Comparison of ENCODE assay signal across 8 cellular contexts in genomic region chr1:202957733-202958543, GRCh38. TPM values are rescaled to one million over a fixed set of nuclear protein-coding genes. Genes with fewer than 3 reads are reported as not detected.
DNase-seq lines count a peak whose midpoint lies in the region; ATAC-seq, FAIRE-seq and TF ChIP-seq lines count a peak whose summit lies in the region.

TSS of gene ADIPOR1 (minus strand) at chr1:202958312. CDS start at chr1:202951070, 7,242 bp downstream.

- ATAC-seq in HG02763 (IDR thresholded peaks at IDR 0.05; ENCODE audit: unreplicated experiment) (peak; percentile 94), heart right ventricle (peak; percentile 97 to 99 (median 98)), upper lobe of right lung (peak; percentile 99)

- peak in 8 of 9 donors; percentile 9 to 49 (median 22) for TF ChIP-seq CTCF in heart right ventricle (IDR thresholded peaks at IDR 0.05)
- TF ChIP-seq CTCF in progenitor cell of endocrine pancreas (IDR thresholded peaks at IDR 0.05; ENCODE audit: unreplicated experiment) = peak; percentile 44
- TF ChIP-seq CTCF in upper lobe of right lung (IDR thresholded peaks at IDR 0.05) = peak; percentile 37

- H3K4me1 ChIP-seq in heart right ventricle = peaks cover 4 to 73% (median 53%) of the 10 kb centered on the region in 9 donors
- H3K4me1 ChIP-seq in upper lobe of right lung = peaks cover 51% of the 10 kb centered on the region

- no peaks in the 10 kb centered on the region for H3K9me3 Mint-ChIP-seq in progenitor cell of endocrine pancreas (ENCODE audit: low read depth)

- no peaks in the 10 kb centered on the region for H3K27me3 Mint-ChIP-seq in progenitor cell of endocrine pancreas

- peaks cover 4% of the 10 kb centered on the region for H3K36me3 Mint-ChIP-seq in progenitor cell of endocrine pancreas (ENCODE audit: insufficient read depth)

- peak; percentile 87 for TF ChIP-seq POLR2A in GM12892 (IDR thresholded peaks at IDR 0.05; ENCODE audit: low read depth, low read length)

- FAIRE-seq in GM12892 (lab: Jason Lieb, UNC) = peak; percentile 88

- H3K27me3 ChIP-seq in heart right ventricle = no peaks in the 10 kb centered on the region
- H3K27me3 ChIP-seq in upper lobe of right lung = no peaks in the 10 kb centered on the region

- H3K4me3 Mint-ChIP-seq in progenitor cell of endocrine pancreas (ENCODE audit: low read depth) = peak within 1 kb of the TSS; percentile 80

- DNase-seq in GM12892 (ENCODE audit: insufficient read length) (peak; percentile 99), NCI-H1417 treated with DMSO at 0.1 percent for 48 hours (lab: John Stamatoyannopoulos, UW) (peak; percentile 46), amniotic epithelial cell (ENCODE audit: low read depth) (peak; percentile 77), heart right ventricle (peak; percentile 91), progenitor cell of endocrine pancreas (ENCODE audit: low spot score, unreplicated experiment) (peak; percentile 86), upper lobe of right lung (peak; percentile 97)

- peak within 1 kb of the TSS; percentile 82 to 97 (median 92) for H3K27ac ChIP-seq in heart right ventricle
- peak within 1 kb of the TSS; percentile 98 for H3K27ac ChIP-seq in upper lobe of right lung

- H3K4me3 ChIP-seq in heart right ventricle = peak within 1 kb of the TSS; percentile 72 to 98 (median 89)
- H3K4me3 ChIP-seq in upper lobe of right lung = peak within 1 kb of the TSS; percentile 97

- H3K4me1 Mint-ChIP-seq in progenitor cell of endocrine pancreas (ENCODE audit: low read depth) = peaks cover 19% of the 10 kb centered on the region

- H3K9me3 ChIP-seq in heart right ventricle (no peaks in the 10 kb centered on the region), upper lobe of right lung (no peaks in the 10 kb centered on the region)

- H3K36me3 ChIP-seq in heart right ventricle (peaks cover 0 to 35% (median 14%) of the 10 kb centered on the region in 9 donors), upper lobe of right lung (peaks cover 10% of the 10 kb centered on the region)

- peak within 1 kb of the TSS; percentile 96 for H3K27ac Mint-ChIP-seq in progenitor cell of endocrine pancreas

- intact Hi-C loops in T-helper 1 cell treated with Interleukin-12 subunit alpha and Interleukin-12 subunit beta and Interleukin-4 antibody, amounts not matched to agents 30 ng/mL and 1 ng/mL, for 36 hours (cut with micrococcal nuclease) = loop anchor here (1.0 to 10.0 kb wide), 10 partner anchors 9 to 796 kb away; partner anchors contain the start of genes CYB5R1, KLHL12, PPFIA4 and PPP1R12B
- intact Hi-C loops in heart right ventricle (cut with DNase I) = loop anchor here in 1 of 10 donors (10.0 kb wide), 1 partner anchor 47 kb away; the partner anchor contains the start of gene TMEM183A
- intact Hi-C loops in upper lobe of right lung (cut with DNase I) = no loop called here

- WGBS in heart right ventricle, 2 donors = 0% methylated on average over 76 to 86 of the region's 86 CpGs

RNA-seq across cellular contexts. Expression of gene ADIPOR1, which starts in this region (rescaled TPM):
- polyA plus RNA-seq in GM12892 (2012; ENCODE audit: missing spikeins) = 50.9 TPM
- 73.2 and 78.5 TPM in 2 replicates for total RNA-seq in T-helper 1 cell treated with Interleukin-12 subunit alpha and Interleukin-12 subunit beta and Interleukin-4 antibody, amounts not matched to agents 30 ng/mL and 1 ng/mL, for 36 hours
- total RNA-seq in heart right ventricle = 100 to 1,000 TPM in 3 of 10 donors, 10 to 100 TPM in 7; 79.7 to 117 (median 95.0) TPM
- 100 to 1,000 TPM in 1 of 2 donors, 10 to 100 TPM in 1; 56.3 to 116 TPM for polyA plus RNA-seq in heart right ventricle
- total RNA-seq in progenitor cell of endocrine pancreas = 41.5 and 45.7 TPM in 2 replicates
- total RNA-seq in upper lobe of right lung = 126 TPM

Comparison
In these comparisons a context has a peak if more than half of its experiments do, and no peak if none do; other contexts are left out.
1. Peak in every context shown above with its lines: DNase-seq, ATAC-seq, H3K4me3 ChIP-seq and H3K27ac ChIP-seq.
2. DNase-seq: peak in every context shown above with its lines; median percentile 99 in GM12892; 97 in upper lobe of right lung; 91 in heart right ventricle; 86 in progenitor cell of endocrine pancreas; 77 in amniotic epithelial cell; 46 in NCI-H1417 treated with DMSO at 0.1 percent for 48 hours.